In genomic region chr9:626591-626990, GRCh38 we compare ENCODE assay signal across 14 cellular contexts.
A peak's percentile ranks its signal among the peaks of the same experiment; 100 is the strongest.
DNase-seq lines count a peak whose midpoint lies in the region; ATAC-seq, FAIRE-seq and TF ChIP-seq lines count a peak whose summit lies in the region.
"Had no signal": no experiment of that assay in that cellular context is flagged by ENCODE, and none has a peak within 500 bp of the region (broad histone marks: within the 10 kb centered on the region; RNA-seq: fewer than 3 reads in every experiment).

No MANE protein-coding gene starts in this region.

- no peak overlapping the region for H3K4me3 Mint-ChIP-seq in MCF 10A (ENCODE audit: unreplicated experiment)
- H3K4me3 Mint-ChIP-seq: activated naive CD8-positive, alpha-beta T cell treated with anti-CD3 and anti-CD28 coated beads for 36 hours had no signal

- H3K9me3 Mint-ChIP-seq in MCF 10A (ENCODE audit: unreplicated experiment): no peaks in the 10 kb centered on the region
- H3K9me3 Mint-ChIP-seq: activated naive CD8-positive, alpha-beta T cell treated with anti-CD3 and anti-CD28 coated beads for 36 hours had no signal

- H3K27me3 ChIP-seq in colonic mucosa (no peaks in the 10 kb centered on the region), psoas muscle (ENCODE audit: insufficient read depth in 3 of 3, low read length in 2 of 3) (no peaks in the 10 kb centered on the region)

- H3K36me3 Mint-ChIP-seq in MCF 10A (ENCODE audit: insufficient read depth, unreplicated experiment): peaks cover 33% of the 10 kb centered on the region
- H3K36me3 Mint-ChIP-seq: activated naive CD8-positive, alpha-beta T cell treated with anti-CD3 and anti-CD28 coated beads for 36 hours had no signal

- ATAC-seq in GM18867 (IDR thresholded peaks at IDR 0.05; ENCODE audit: unreplicated experiment): peak; percentile 57
- peak; percentile 59 for ATAC-seq in HG03039 (IDR thresholded peaks at IDR 0.05; ENCODE audit: unreplicated experiment)
- ATAC-seq in psoas muscle: peak in 3 of 4 donors; percentile 30 to 61 (median 45)
- ATAC-seq: activated CD4-positive, CD25-positive, alpha-beta regulatory T cell treated with anti-CD3 and anti-CD28 coated beads, Interleukin-2, amount 50 U/mL, for 24 hours; left lobe of liver had no signal

- H3K9ac ChIP-seq in colonic mucosa (ENCODE audit: low read depth in 2 of 2, low read length in 2 of 2): no peak overlapping the region

- FAIRE-seq in HTR-8/SVneo (lab: Jason Lieb, UNC): no peak

- no peaks in the 10 kb centered on the region for H3K27me3 Mint-ChIP-seq in MCF 10A (ENCODE audit: insufficient read depth, unreplicated experiment)
- H3K27me3 Mint-ChIP-seq: activated naive CD8-positive, alpha-beta T cell treated with anti-CD3 and anti-CD28 coated beads for 36 hours had no signal

- CTCF ChIA-PET in MCF 10A (lab: Yijun Ruan, JAX): interaction anchor here (1.0 kb wide), 1 partner anchor 58 kb away, joined by 4 read pairs; no protein-coding TSS in a partner anchor

- intact Hi-C loops in colonic mucosa (cut with DNase I) (no loop called here), psoas muscle (cut with DNase I) (no loop called here), MCF 10A (cut with micrococcal nuclease) (no loop called here)

- 59 to 73% (median 60%) methylated on average over 3 of the region's 3 CpGs for WGBS in psoas muscle, 3 donors

- H3K4me3 ChIP-seq in colonic mucosa (no peak overlapping the region), psoas muscle (peak overlapping the region; percentile 20)
- H3K4me3 ChIP-seq: skin epidermis had no signal

- no TSS peak for BruUV-seq in MCF 10A (replicated peaks; lab: Mats Ljungman, UMichigan)

- H3K27ac ChIP-seq in colonic mucosa (peak overlapping the region; percentile 32), psoas muscle (no peak overlapping the region)
- H3K27ac ChIP-seq: epithelial cell of prostate had no signal

- H3K27ac Mint-ChIP-seq in MCF 10A (ENCODE audit: low read depth, unreplicated experiment): no peak overlapping the region
- H3K27ac Mint-ChIP-seq: activated naive CD8-positive, alpha-beta T cell treated with anti-CD3 and anti-CD28 coated beads for 36 hours had no signal

- peaks cover 19% of the 10 kb centered on the region for H3K4me1 Mint-ChIP-seq in MCF 10A (ENCODE audit: insufficient read depth, unreplicated experiment)

- H3K4me1 ChIP-seq in colonic mucosa (no peaks in the 10 kb centered on the region), psoas muscle (peaks cover 3% of the 10 kb centered on the region)

- H3K36me3 ChIP-seq in colonic mucosa (no peaks in the 10 kb centered on the region), psoas muscle (ENCODE audit: insufficient read depth in 1 of 2, low read depth in 1 of 2) (no peaks in the 10 kb centered on the region)

- DNase-seq in colonic mucosa (no peak), psoas muscle (no peak), HTR-8/SVneo (ENCODE audit: insufficient read length, low spot score) (no peak), NCI-H2196 (lab: John Stamatoyannopoulos, UW; ENCODE audit: unreplicated experiment) (no peak), CD1c-positive myeloid dendritic cell (ENCODE audit: extremely low spot score) (no peak), MCF 10A (ENCODE audit: unreplicated experiment) (no peak)
- DNase-seq: activated naive CD8-positive, alpha-beta T cell treated with anti-CD3 and anti-CD28 coated beads for 36 hours; COR-L47 had no signal

- no peaks in the 10 kb centered on the region for H3K9me3 ChIP-seq in colonic mucosa
- H3K9me3 ChIP-seq in psoas muscle: no peaks in the 10 kb centered on the region

- POLR2A ChIA-PET in MCF 10A (lab: Yijun Ruan, JAX): interaction anchor here (1.3 kb wide), 1 partner anchor 15 kb away, joined by 3 read pairs; no protein-coding TSS in a partner anchor

- TF ChIP-seq CTCF in colonic mucosa (IDR thresholded peaks at IDR 0.05) (no peak), psoas muscle (IDR thresholded peaks at IDR 0.05) (no peak), MCF 10A (IDR thresholded peaks at IDR 0.05; ENCODE audit: unreplicated experiment) (no peak)
